In genomic region chr11:113198907-113199660, GRCh38 we compare ENCODE assay signal across 17 cellular contexts.
"Had no signal": no experiment of that assay in that cellular context is flagged by ENCODE, and none has a peak within 500 bp of the region (broad histone marks: within the 10 kb centered on the region; RNA-seq: fewer than 3 reads in every experiment).

No MANE protein-coding gene starts in this region.

- H3K4me1 Mint-ChIP-seq: activated CD4-positive, alpha-beta T cell treated with anti-CD3 and anti-CD28 coated beads for 36 hours; activated naive CD8-positive, alpha-beta T cell treated with anti-CD3 and anti-CD28 coated beads for 36 hours had no signal

- H3K4me3 ChIP-seq: lung, stomach, tibial artery, vagina had no signal

- H3K4me3 Mint-ChIP-seq: activated CD4-positive, alpha-beta memory T cell treated with anti-CD3 and anti-CD28 coated beads, Interleukin-2, amount 10 ng/mL, durations not matched to agents 7 days and 5 days; activated CD4-positive, alpha-beta T cell treated with anti-CD3 and anti-CD28 coated beads for 36 hours; activated naive CD8-positive, alpha-beta T cell treated with anti-CD3 and anti-CD28 coated beads for 36 hours; nephron progenitor cell had no signal

- H3K27ac Mint-ChIP-seq: activated CD4-positive, alpha-beta memory T cell treated with anti-CD3 and anti-CD28 coated beads, Interleukin-2, amount 10 ng/mL, durations not matched to agents 7 days and 5 days; activated CD4-positive, alpha-beta T cell treated with anti-CD3 and anti-CD28 coated beads for 36 hours; activated naive CD8-positive, alpha-beta T cell treated with anti-CD3 and anti-CD28 coated beads for 36 hours had no signal

- H3K36me3 Mint-ChIP-seq: activated naive CD8-positive, alpha-beta T cell treated with anti-CD3 and anti-CD28 coated beads for 36 hours had no signal

- H3K9me3 Mint-ChIP-seq: activated CD4-positive, alpha-beta memory T cell treated with anti-CD3 and anti-CD28 coated beads, Interleukin-2, amount 10 ng/mL, durations not matched to agents 7 days and 5 days; activated naive CD8-positive, alpha-beta T cell treated with anti-CD3 and anti-CD28 coated beads for 36 hours; nephron progenitor cell had no signal

- H3K4me1 ChIP-seq: tibial artery had no signal

- FAIRE-seq: colon had no signal

- DNase-seq: activated CD4-positive, alpha-beta memory T cell treated with anti-CD3 and anti-CD28 coated beads, Interleukin-2, amount 10 ng/mL, durations not matched to agents 7 days and 5 days; activated CD4-positive, alpha-beta T cell treated with anti-CD3 and anti-CD28 coated beads for 36 hours; activated gamma-delta T cell; activated naive CD8-positive, alpha-beta T cell treated with anti-CD3 and anti-CD28 coated beads for 36 hours; activated T-cell treated with anti-CD3 and anti-CD28 coated beads, Interleukin-2, amount 50 U/mL, for 48 hours; aorta; effector CD8-positive, alpha-beta T cell; left colon; nephron progenitor cell; stimulated activated CD4-positive, alpha-beta T cell treated with anti-CD3 and anti-CD28 coated beads, Interleukin-15, amount 100 ng/mL, for 24 hours; stomach; T-helper 1 cell; tibial artery; WERI-Rb-1 had no signal

- H3K27ac ChIP-seq: stomach, tibial artery, vagina, WERI-Rb-1 had no signal

- H3K9me3 ChIP-seq: stomach, tibial artery, vagina had no signal

- ATAC-seq: activated CD4-positive, alpha-beta T cell treated with anti-CD3 and anti-CD28 coated beads for 36 hours; left colon had no signal
